ENCODE assay signal across 24 cellular contexts in genomic region chr13:75132800-75133695, GRCh38.
DNase-seq lines count a peak whose midpoint lies in the region; ATAC-seq, FAIRE-seq and TF ChIP-seq lines count a peak whose summit lies in the region.
"Had no signal": no experiment of that assay in that cellular context is flagged by ENCODE, and none has a peak within 500 bp of the region (broad histone marks: within the 10 kb centered on the region; RNA-seq: fewer than 3 reads in every experiment).

No MANE protein-coding gene starts in this region.

- H3K9ac ChIP-seq in astrocyte (ENCODE audit: low read length) (no peak overlapping the region), endodermal cell (ENCODE audit: extremely low read depth, low read length, poor library complexity, severe bottlenecking) (no peak overlapping the region)

- H3K27ac ChIP-seq in astrocyte (ENCODE audit: low read depth, low read length), result no peak overlapping the region
- H3K27ac ChIP-seq in endodermal cell (ENCODE audit: low read depth, low read length), result no peak overlapping the region
- H3K27ac ChIP-seq: HL-60, SK-N-MC had no signal

- no peak for FAIRE-seq in astrocyte (lab: Jason Lieb, UNC)
- FAIRE-seq: A204.1, HTR-8/SVneo had no signal

- H2AFZ ChIP-seq in astrocyte (ENCODE audit: low read depth, low read length), result no peak overlapping the region

- H3K4me1 Mint-ChIP-seq in astrocyte (ENCODE audit: low read depth, unreplicated experiment), result peaks cover 36% of the 10 kb centered on the region
- H3K4me1 Mint-ChIP-seq in endodermal cell, result peaks cover 4% of the 10 kb centered on the region
- H3K4me1 Mint-ChIP-seq: CD4-positive, CD25-positive, alpha-beta regulatory T cell; IgD-negative memory B cell had no signal

- H3K36me3 ChIP-seq in astrocyte (ENCODE audit: insufficient read depth, low read length), result no peaks in the 10 kb centered on the region
- no peaks in the 10 kb centered on the region for H3K36me3 ChIP-seq in endodermal cell (ENCODE audit: control insufficient read depth, insufficient read depth, low read length)
- H3K36me3 ChIP-seq: BE2C had no signal

- no peaks in the 10 kb centered on the region for H3K79me2 ChIP-seq in astrocyte (ENCODE audit: insufficient read depth, low read length)

- no peak overlapping the region for H3K4me3 Mint-ChIP-seq in astrocyte (ENCODE audit: unreplicated experiment)
- H3K4me3 Mint-ChIP-seq in endodermal cell, result no peak overlapping the region
- H3K4me3 Mint-ChIP-seq: CD4-positive, CD25-positive, alpha-beta regulatory T cell; IgD-negative memory B cell had no signal

- H3K27me3 Mint-ChIP-seq in astrocyte (ENCODE audit: low read depth, unreplicated experiment) (no peaks in the 10 kb centered on the region), endodermal cell (ENCODE audit: insufficient read depth) (no peaks in the 10 kb centered on the region)
- H3K27me3 Mint-ChIP-seq: IgD-negative memory B cell had no signal

- no peaks in the 10 kb centered on the region for H4K20me1 ChIP-seq in astrocyte (ENCODE audit: insufficient read depth, low read length)

- H3K4me1 ChIP-seq in astrocyte (ENCODE audit: insufficient read depth, low read length), result peaks cover 9% of the 10 kb centered on the region
- no peaks in the 10 kb centered on the region for H3K4me1 ChIP-seq in endodermal cell (ENCODE audit: control insufficient read depth, insufficient read depth, low read length)
- H3K4me1 ChIP-seq: BE2C had no signal

- WGBS in endodermal cell (ENCODE audit: insufficient coverage in 1 of 2, insufficient read length in 1 of 2), 2 experiments, result 61 to 80% methylated on average over 2 to 3 of the region's 3 CpGs

- ATAC-seq in HG03280 (IDR thresholded peaks at IDR 0.05; ENCODE audit: unreplicated experiment), result peak; percentile 53
- ATAC-seq in HG03469 (IDR thresholded peaks at IDR 0.05; ENCODE audit: unreplicated experiment), result no peak

- peak; percentile 4 for DNase-seq in GM12865 (ENCODE audit: low read depth)
- peak; percentile 26 for DNase-seq in astrocyte (ENCODE audit: low read depth)
- peak; percentile 13 for DNase-seq in fibroblast of the aortic adventitia (ENCODE audit: low read depth)
- no peak for DNase-seq in cerebellar nuclear complex (lab: John Stamatoyannopoulos, UW)
- no peak for DNase-seq in endodermal cell
- DNase-seq in GM19238 (ENCODE audit: insufficient read length, low spot score), result no peak
- DNase-seq: BE2C; CD4-positive, CD25-positive, alpha-beta regulatory T cell; COR-L47; DMS 273 treated with DMSO at 0.1 percent for 48 hours; GDM1; Kasumi-1; NCI-H1105; NCI-H2081; NCI-H2171 treated with DMSO at 0.1 percent for 48 hours; NCI-H774; Right ventricle myocardium superior had no signal

- H3K9me3 ChIP-seq in astrocyte (ENCODE audit: insufficient read depth, low read depth, low read length) (no peaks in the 10 kb centered on the region), endodermal cell (ENCODE audit: control insufficient read depth, low read length) (peaks cover 30% of the 10 kb centered on the region)
- H3K9me3 ChIP-seq: BE2C had no signal

- peak overlapping the region; percentile 83 for H3K27ac Mint-ChIP-seq in astrocyte (ENCODE audit: unreplicated experiment)
- H3K27ac Mint-ChIP-seq in endodermal cell, result no peak overlapping the region
- H3K27ac Mint-ChIP-seq: CD4-positive, CD25-positive, alpha-beta regulatory T cell; IgD-negative memory B cell had no signal

- H3K27me3 ChIP-seq in astrocyte (ENCODE audit: insufficient read depth, low read length) (no peaks in the 10 kb centered on the region), endodermal cell (ENCODE audit: control insufficient read depth, insufficient read depth, low read length, poor library complexity, severe bottlenecking) (peaks cover 5% of the 10 kb centered on the region)
- H3K27me3 ChIP-seq: BE2C had no signal

- no peaks in the 10 kb centered on the region for H3K36me3 Mint-ChIP-seq in astrocyte (ENCODE audit: low read depth, unreplicated experiment)
- no peaks in the 10 kb centered on the region for H3K36me3 Mint-ChIP-seq in endodermal cell (ENCODE audit: low read depth)
- H3K36me3 Mint-ChIP-seq: CD4-positive, CD25-positive, alpha-beta regulatory T cell; IgD-negative memory B cell had no signal

- H3K4me2 ChIP-seq in astrocyte (ENCODE audit: low read length), result no peak overlapping the region

- H3K4me3 ChIP-seq in GM12865 (ENCODE audit: low read depth, low read length) (no peak overlapping the region), astrocyte (ENCODE audit: insufficient read depth, low read depth, low read length) (no peak overlapping the region), fibroblast of the aortic adventitia (ENCODE audit: low read depth, low read length) (no peak overlapping the region), endodermal cell (ENCODE audit: low read length) (no peak overlapping the region)
- H3K4me3 ChIP-seq: SK-N-MC had no signal

- no peak for TF ChIP-seq CTCF in GM12865 (IDR thresholded peaks at IDR 0.05; ENCODE audit: insufficient read depth, low read depth, low read length, missing control alignments)
- TF ChIP-seq CTCF in astrocyte (IDR thresholded peaks at IDR 0.05; ENCODE audit: insufficient read depth, low read depth, low read length), result no peak
- TF ChIP-seq CTCF in fibroblast of the aortic adventitia (IDR thresholded peaks at IDR 0.05; ENCODE audit: insufficient read depth, low read length), result no peak
- TF ChIP-seq CTCF in endodermal cell (conservative IDR thresholded peaks at IDR 0.05), result no peak

- peaks cover under 1% of the 10 kb centered on the region for H3K9me3 Mint-ChIP-seq in astrocyte (ENCODE audit: unreplicated experiment)
- peaks cover 29% of the 10 kb centered on the region for H3K9me3 Mint-ChIP-seq in endodermal cell

Comparison
In these comparisons a context has a peak if more than half of its experiments do, and no peak if none do; other contexts are left out.
1. DNase-seq: peak in GM12865 (single experiment), astrocyte (single experiment) and fibroblast of the aortic adventitia (single experiment); none in cerebellar nuclear complex (0 of 2), endodermal cell (single experiment) and GM19238 (single experiment).